Comparison of ENCODE assay signal across 10 cellular contexts in the genomic region with DNA sequence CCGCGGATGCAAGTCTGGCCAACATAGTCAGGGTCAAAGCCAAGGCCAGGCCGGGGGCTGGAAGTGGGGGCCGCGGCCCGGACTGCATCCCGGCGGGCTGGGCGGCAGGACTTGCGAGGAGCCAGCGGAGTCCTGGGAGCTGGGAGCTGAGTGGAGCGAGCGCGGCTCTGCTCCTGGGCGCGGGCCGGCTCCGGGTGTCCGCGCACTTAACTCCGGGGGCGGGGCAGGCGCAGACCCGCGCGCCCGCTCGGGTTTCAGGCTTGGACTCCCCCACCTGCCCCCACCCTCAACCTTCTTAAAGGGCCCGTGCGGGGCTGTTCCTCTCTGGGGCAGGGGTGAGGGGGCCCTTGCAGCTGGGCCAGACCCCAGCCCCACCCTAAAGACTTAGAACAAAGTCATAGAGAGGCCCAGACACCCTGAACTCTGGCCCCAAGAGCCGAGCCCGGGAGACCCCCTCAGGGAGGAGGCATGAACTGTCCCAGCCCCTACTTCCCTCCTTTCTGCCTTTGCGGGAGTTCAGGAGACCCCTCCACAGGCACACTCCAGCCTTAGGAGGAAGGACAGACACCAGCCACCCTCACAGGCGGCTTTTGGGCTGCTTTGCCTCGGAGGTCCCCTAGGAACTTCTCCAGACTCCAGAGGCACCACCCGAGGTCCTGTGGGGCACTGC. TPM values are rescaled to one million over a fixed set of nuclear protein-coding genes. Genes with fewer than 3 reads are reported as not detected.
DNase-seq lines count a peak whose midpoint lies in the region; ATAC-seq lines count a peak whose summit lies in the region.
"Had no signal": no experiment of that assay in that cellular context is flagged by ENCODE, and none has a peak within 500 bp of the region (broad histone marks: within the 10 kb centered on the region; RNA-seq: fewer than 3 reads in every experiment).

A gene with protein sequence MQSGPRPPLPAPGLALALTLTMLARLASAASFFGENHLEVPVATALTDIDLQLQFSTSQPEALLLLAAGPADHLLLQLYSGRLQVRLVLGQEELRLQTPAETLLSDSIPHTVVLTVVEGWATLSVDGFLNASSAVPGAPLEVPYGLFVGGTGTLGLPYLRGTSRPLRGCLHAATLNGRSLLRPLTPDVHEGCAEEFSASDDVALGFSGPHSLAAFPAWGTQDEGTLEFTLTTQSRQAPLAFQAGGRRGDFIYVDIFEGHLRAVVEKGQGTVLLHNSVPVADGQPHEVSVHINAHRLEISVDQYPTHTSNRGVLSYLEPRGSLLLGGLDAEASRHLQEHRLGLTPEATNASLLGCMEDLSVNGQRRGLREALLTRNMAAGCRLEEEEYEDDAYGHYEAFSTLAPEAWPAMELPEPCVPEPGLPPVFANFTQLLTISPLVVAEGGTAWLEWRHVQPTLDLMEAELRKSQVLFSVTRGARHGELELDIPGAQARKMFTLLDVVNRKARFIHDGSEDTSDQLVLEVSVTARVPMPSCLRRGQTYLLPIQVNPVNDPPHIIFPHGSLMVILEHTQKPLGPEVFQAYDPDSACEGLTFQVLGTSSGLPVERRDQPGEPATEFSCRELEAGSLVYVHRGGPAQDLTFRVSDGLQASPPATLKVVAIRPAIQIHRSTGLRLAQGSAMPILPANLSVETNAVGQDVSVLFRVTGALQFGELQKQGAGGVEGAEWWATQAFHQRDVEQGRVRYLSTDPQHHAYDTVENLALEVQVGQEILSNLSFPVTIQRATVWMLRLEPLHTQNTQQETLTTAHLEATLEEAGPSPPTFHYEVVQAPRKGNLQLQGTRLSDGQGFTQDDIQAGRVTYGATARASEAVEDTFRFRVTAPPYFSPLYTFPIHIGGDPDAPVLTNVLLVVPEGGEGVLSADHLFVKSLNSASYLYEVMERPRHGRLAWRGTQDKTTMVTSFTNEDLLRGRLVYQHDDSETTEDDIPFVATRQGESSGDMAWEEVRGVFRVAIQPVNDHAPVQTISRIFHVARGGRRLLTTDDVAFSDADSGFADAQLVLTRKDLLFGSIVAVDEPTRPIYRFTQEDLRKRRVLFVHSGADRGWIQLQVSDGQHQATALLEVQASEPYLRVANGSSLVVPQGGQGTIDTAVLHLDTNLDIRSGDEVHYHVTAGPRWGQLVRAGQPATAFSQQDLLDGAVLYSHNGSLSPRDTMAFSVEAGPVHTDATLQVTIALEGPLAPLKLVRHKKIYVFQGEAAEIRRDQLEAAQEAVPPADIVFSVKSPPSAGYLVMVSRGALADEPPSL (N-terminal part only) (minus strand): TSS at position 181 of the 670 bp plus-strand sequence. CDS start 93 bp downstream, at position 88.

- WGBS in mesenchymal stem cell = 4% methylated on average over 33 of the region's 36 CpGs
- WGBS in urinary bladder = 5% methylated on average over 36 of the region's 36 CpGs

- no peaks in the 10 kb centered on the region for H3K36me3 Mint-ChIP-seq in dendritic cell treated with granulocyte-macrophage colony-stimulating factor and Interleukin-4, amounts not matched to agents 40 ng/mL and 50 ng/mL, for 4 days (ENCODE audit: low read depth)
- H3K36me3 Mint-ChIP-seq: CD4-positive, CD25-positive, alpha-beta regulatory T cell had no signal

- ATAC-seq in GM18867 (IDR thresholded peaks at IDR 0.05; ENCODE audit: unreplicated experiment) = no peak
- no peak for ATAC-seq in HG03432 (IDR thresholded peaks at IDR 0.05; ENCODE audit: unreplicated experiment)

- H3K23ac ChIP-seq in mesenchymal stem cell (ENCODE audit: low read length in 2 of 2) = peak within 1 kb of the TSS in 1 of 2 experiments; percentile 14

- H3K4me2 ChIP-seq in mesenchymal stem cell (ENCODE audit: low read length, poor library complexity, severe bottlenecking) = peak within 1 kb of the TSS; percentile 93
- H3K4me2 ChIP-seq: KMS-11 had no signal

- H3K4me3 ChIP-seq in mesenchymal stem cell (ENCODE audit: insufficient read depth in 1 of 2, low read depth in 1 of 2, low read length in 2 of 2) (peak within 1 kb of the TSS; percentile 68 to 84), urinary bladder (ENCODE audit: low read depth, low read length) (peak within 1 kb of the TSS; percentile 52)

- H2BK12ac ChIP-seq in mesenchymal stem cell (ENCODE audit: low read length in 2 of 2) = peak within 1 kb of the TSS in 1 of 2 experiments; percentile 88

- H3K14ac ChIP-seq in mesenchymal stem cell (ENCODE audit: low read length in 2 of 2) = peak within 1 kb of the TSS in 1 of 2 experiments; percentile 87

- H3K18ac ChIP-seq in mesenchymal stem cell (ENCODE audit: low read depth in 1 of 2, low read length in 2 of 2) = peak within 1 kb of the TSS; percentile 75 to 93

- peak within 1 kb of the TSS in 1 of 2 experiments; percentile 70 for H3K4ac ChIP-seq in mesenchymal stem cell (ENCODE audit: low read depth in 1 of 2, low read length in 2 of 2)

- peaks cover 29% of the 10 kb centered on the region for H3K4me1 Mint-ChIP-seq in dendritic cell treated with granulocyte-macrophage colony-stimulating factor and Interleukin-4, amounts not matched to agents 40 ng/mL and 50 ng/mL, for 4 days (ENCODE audit: low read depth)
- H3K4me1 Mint-ChIP-seq: CD4-positive, CD25-positive, alpha-beta regulatory T cell had no signal

- H3K9me3 ChIP-seq in mesenchymal stem cell (ENCODE audit: control insufficient read depth, low read length) = no peaks in the 10 kb centered on the region

- no peak within 1 kb of the TSS for H3K27ac ChIP-seq in mesenchymal stem cell (ENCODE audit: low read length, poor library complexity, severe bottlenecking)
- peak within 1 kb of the TSS; percentile 66 for H3K27ac ChIP-seq in urinary bladder (ENCODE audit: low read depth)
- H3K27ac ChIP-seq: KMS-11 had no signal

- H2BK5ac ChIP-seq in mesenchymal stem cell (ENCODE audit: low read depth, low read length, poor library complexity, severe bottlenecking) = no peak within 1 kb of the TSS

- H2AK5ac ChIP-seq in mesenchymal stem cell (ENCODE audit: low read length, severe bottlenecking) = no peak within 1 kb of the TSS

- no peaks in the 10 kb centered on the region for H3K36me3 ChIP-seq in mesenchymal stem cell (ENCODE audit: control insufficient read depth in 1 of 2, insufficient read depth in 2 of 2, low read depth in 1 of 2, low read length in 2 of 2)
- H3K36me3 ChIP-seq in urinary bladder (ENCODE audit: insufficient read depth) = no peaks in the 10 kb centered on the region

- no peaks in the 10 kb centered on the region for H3K27me3 ChIP-seq in mesenchymal stem cell (ENCODE audit: control insufficient read depth in 1 of 2, insufficient read depth in 1 of 2, low read length in 2 of 2)

- intact Hi-C loops in dendritic cell treated with granulocyte-macrophage colony-stimulating factor and Interleukin-4, amounts not matched to agents 40 ng/mL and 50 ng/mL, for 4 days (cut with micrococcal nuclease) = no loop called here

- peak within 1 kb of the TSS; percentile 85 for H2BK15ac ChIP-seq in mesenchymal stem cell (ENCODE audit: low read depth, poor library complexity, severe bottlenecking)

- H3K27me3 Mint-ChIP-seq in dendritic cell treated with granulocyte-macrophage colony-stimulating factor and Interleukin-4, amounts not matched to agents 40 ng/mL and 50 ng/mL, for 4 days = peaks cover 42% of the 10 kb centered on the region

- no peaks in the 10 kb centered on the region for H3K9me3 Mint-ChIP-seq in dendritic cell treated with granulocyte-macrophage colony-stimulating factor and Interleukin-4, amounts not matched to agents 40 ng/mL and 50 ng/mL, for 4 days
- H3K9me3 Mint-ChIP-seq: CD4-positive, CD25-positive, alpha-beta regulatory T cell had no signal

- peak within 1 kb of the TSS; percentile 92 for H2BK120ac ChIP-seq in mesenchymal stem cell (ENCODE audit: low read depth, low read length)

- H2AFZ ChIP-seq in mesenchymal stem cell (ENCODE audit: low read depth, low read length) = peak within 1 kb of the TSS; percentile 36

- peak within 1 kb of the TSS; percentile 70 for H4K91ac ChIP-seq in mesenchymal stem cell (ENCODE audit: low read length)

- H3K27ac Mint-ChIP-seq in dendritic cell treated with granulocyte-macrophage colony-stimulating factor and Interleukin-4, amounts not matched to agents 40 ng/mL and 50 ng/mL, for 4 days = peak within 1 kb of the TSS; percentile 51
- H3K27ac Mint-ChIP-seq: CD4-positive, CD25-positive, alpha-beta regulatory T cell had no signal

- peaks cover 2% of the 10 kb centered on the region for H3K79me1 ChIP-seq in mesenchymal stem cell (replicated peaks; ENCODE audit: low read length, poor library complexity, severe bottlenecking)

- H3K4me3 Mint-ChIP-seq in dendritic cell treated with granulocyte-macrophage colony-stimulating factor and Interleukin-4, amounts not matched to agents 40 ng/mL and 50 ng/mL, for 4 days = no peak within 1 kb of the TSS
- H3K4me3 Mint-ChIP-seq: CD4-positive, CD25-positive, alpha-beta regulatory T cell had no signal

- DNase-seq in NCI-H524 (lab: John Stamatoyannopoulos, UW) (peak; percentile 61 to 72), NCI-H524 treated with DMSO at 0.1 percent for 48 hours (lab: John Stamatoyannopoulos, UW) (no peak), mesenchymal stem cell (peak; percentile 71), AML-193 (lab: John Stamatoyannopoulos, UW) (no peak)
- DNase-seq: CD4-positive, CD25-positive, alpha-beta regulatory T cell had no signal

- H3K4me1 ChIP-seq in mesenchymal stem cell (ENCODE audit: control insufficient read depth, insufficient read depth, low read depth, low read length) (peaks cover 19% of the 10 kb centered on the region), urinary bladder (ENCODE audit: insufficient read depth) (no peaks in the 10 kb centered on the region)

- peak within 1 kb of the TSS; percentile 79 for H4K8ac ChIP-seq in mesenchymal stem cell (ENCODE audit: low read length)

- H3K9ac ChIP-seq in mesenchymal stem cell (ENCODE audit: low read length) = peak within 1 kb of the TSS; percentile 88
- H3K9ac ChIP-seq: KMS-11 had no signal

RNA-seq across cellular contexts. Expression of the gene that starts here (rescaled TPM):
- polyA plus RNA-seq in mesenchymal stem cell (2013, experiment 1 of 2) = 12.4 TPM
- polyA plus RNA-seq in mesenchymal stem cell (2013, experiment 2 of 2) = 11.3 TPM
- 30.6 TPM for total RNA-seq in urinary bladder
- polyA plus RNA-seq in urinary bladder = 63.8 TPM
- total RNA-seq: CD4-positive, CD25-positive, alpha-beta regulatory T cell had no signal
- polyA plus RNA-seq: CD4-positive, CD25-positive, alpha-beta regulatory T cell had no signal

Comparison
In these comparisons a context has a peak if more than half of its experiments do, and no peak if none do; other contexts are left out.
1. DNase-seq: peak in NCI-H524 (2 of 2) and mesenchymal stem cell (single experiment); none in NCI-H524 treated with DMSO at 0.1 percent for 48 hours (single experiment) and AML-193 (0 of 2).